9 cellular contexts compared by ENCODE assay signal in the genomic region with DNA sequence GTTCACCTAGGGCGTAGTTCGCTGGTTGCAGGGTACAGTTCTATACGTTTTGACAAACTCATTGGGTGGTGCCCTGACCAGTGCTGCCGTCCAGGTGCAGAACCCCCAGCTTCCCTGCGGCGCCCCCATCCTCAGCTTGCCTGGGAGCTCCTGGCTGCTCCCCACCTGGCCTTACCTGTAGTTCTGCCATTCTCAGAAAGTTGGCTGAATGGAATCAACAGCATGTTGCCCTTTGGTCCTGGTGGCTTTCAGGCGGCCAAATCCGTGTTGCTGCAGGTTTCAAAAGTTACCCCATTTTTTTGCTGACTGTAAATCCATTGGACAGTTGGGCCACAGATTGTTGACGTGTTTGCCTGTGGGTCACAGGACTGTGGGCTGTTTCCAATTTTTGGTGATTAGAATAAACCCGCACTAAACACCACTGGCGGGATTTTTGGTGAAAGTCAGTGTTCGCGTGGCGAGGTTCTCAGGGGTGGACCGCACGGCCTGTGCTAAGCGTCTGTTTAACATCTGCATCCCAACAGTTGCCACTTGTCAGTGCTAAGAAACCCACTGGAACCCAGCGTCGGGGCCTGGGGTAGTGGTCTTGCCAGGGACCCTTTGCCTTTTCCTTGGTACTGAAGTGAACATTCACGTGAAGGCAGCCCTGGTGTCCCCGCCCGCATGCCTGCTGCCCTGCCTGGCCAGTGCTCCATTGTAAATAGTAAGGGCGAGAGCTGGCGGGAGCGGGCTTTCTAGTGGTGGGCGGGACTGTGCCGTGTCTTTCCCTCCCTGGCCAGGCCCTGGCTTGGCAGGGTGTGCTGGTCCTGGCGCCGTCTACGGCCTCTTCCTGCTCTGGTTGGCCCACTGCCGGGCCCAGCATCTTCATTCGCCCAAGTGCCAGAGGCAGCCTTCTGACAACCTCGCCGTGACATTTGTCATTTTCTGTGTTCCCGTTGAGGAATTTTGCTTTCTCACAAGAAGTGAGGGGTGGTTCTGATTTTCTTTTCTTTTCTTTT. TPM values are rescaled to one million over a fixed set of nuclear protein-coding genes. Genes with fewer than 3 reads are reported as not detected.
A peak's percentile ranks its signal among the peaks of the same experiment; 100 is the strongest.
DNase-seq lines count a peak whose midpoint lies in the region; ATAC-seq and TF ChIP-seq lines count a peak whose summit lies in the region.
"Had no signal": no experiment of that assay in that cellular context is flagged by ENCODE, and none has a peak within 500 bp of the region (broad histone marks: within the 10 kb centered on the region; RNA-seq: fewer than 3 reads in every experiment).

No MANE protein-coding gene starts in this region.

- H3K4me1 Mint-ChIP-seq in activated T-helper 1 cell treated with anti-CD3 and anti-CD28 coated beads, Interleukin-12 subunit alpha, Interleukin-12 subunit beta, Interleukin-2, Interleukin-4 antibody, amounts not matched to agents 30 ng/mL and 10 ng/mL and 1 ng/mL, durations not matched to agents 14 hours and 24 hours and 36 hours (ENCODE audit: low read depth): peaks cover 45% of the 10 kb centered on the region

- H3K27me3 Mint-ChIP-seq in activated T-helper 1 cell treated with anti-CD3 and anti-CD28 coated beads, Interleukin-12 subunit alpha, Interleukin-12 subunit beta, Interleukin-2, Interleukin-4 antibody, amounts not matched to agents 30 ng/mL and 10 ng/mL and 1 ng/mL, durations not matched to agents 14 hours and 24 hours and 36 hours (ENCODE audit: insufficient read depth): peaks cover 1% of the 10 kb centered on the region

- H3K27ac Mint-ChIP-seq in activated T-helper 1 cell treated with anti-CD3 and anti-CD28 coated beads, Interleukin-12 subunit alpha, Interleukin-12 subunit beta, Interleukin-2, Interleukin-4 antibody, amounts not matched to agents 30 ng/mL and 10 ng/mL and 1 ng/mL, durations not matched to agents 14 hours and 24 hours and 36 hours: peak overlapping the region; percentile 87

- no peaks in the 10 kb centered on the region for H3K9me3 ChIP-seq in left ventricle myocardium inferior (replicated peaks)
- H3K9me3 ChIP-seq: HAP-1 had no signal

- H3K36me3 ChIP-seq in H7 (replicated peaks; ENCODE audit: control insufficient read depth, insufficient read depth, low read length) (no peaks in the 10 kb centered on the region), left ventricle myocardium inferior (no peaks in the 10 kb centered on the region)

- intact Hi-C loops in activated T-helper 1 cell treated with anti-CD3 and anti-CD28 coated beads, Interleukin-12 subunit alpha, Interleukin-12 subunit beta, Interleukin-2, Interleukin-4 antibody, amounts not matched to agents 30 ng/mL and 10 ng/mL and 1 ng/mL, durations not matched to agents 14 hours and 24 hours and 36 hours (cut with micrococcal nuclease): loop anchor here (5.0 kb wide), 2 partner anchors 150 to 515 kb away; a partner anchor contains a TSS
- intact Hi-C loops in left ventricle myocardium inferior (cut with micrococcal nuclease): no loop called here

- peak overlapping the region; percentile 0; the same call in 1 of the 2 replicates for H3K4me3 ChIP-seq in AG09309 (ENCODE audit: control insufficient read depth, low read depth, low read length)
- no peak overlapping the region for H3K4me3 ChIP-seq in H7 (ENCODE audit: insufficient read depth, low read depth, low read length)
- H3K4me3 ChIP-seq in left ventricle myocardium inferior: peak overlapping the region; percentile 44
- no peak overlapping the region for H3K4me3 ChIP-seq in skin epidermis

- no peaks in the 10 kb centered on the region for H3K9me3 Mint-ChIP-seq in activated T-helper 1 cell treated with anti-CD3 and anti-CD28 coated beads, Interleukin-12 subunit alpha, Interleukin-12 subunit beta, Interleukin-2, Interleukin-4 antibody, amounts not matched to agents 30 ng/mL and 10 ng/mL and 1 ng/mL, durations not matched to agents 14 hours and 24 hours and 36 hours

- DNase-seq in AG09309 (ENCODE audit: low read depth) (no peak), H7 (peak; percentile 72), left ventricle myocardium inferior (peak; percentile 86)
- DNase-seq in activated T-helper 1 cell treated with anti-CD3 and anti-CD28 coated beads, Interleukin-12 subunit alpha, Interleukin-12 subunit beta, Interleukin-2, Interleukin-4 antibody, amounts not matched to agents 30 ng/mL and 10 ng/mL and 1 ng/mL, durations not matched to agents 14 hours and 24 hours and 36 hours (ENCODE audit: low spot score): no peak

- H3K4me3 Mint-ChIP-seq in activated T-helper 1 cell treated with anti-CD3 and anti-CD28 coated beads, Interleukin-12 subunit alpha, Interleukin-12 subunit beta, Interleukin-2, Interleukin-4 antibody, amounts not matched to agents 30 ng/mL and 10 ng/mL and 1 ng/mL, durations not matched to agents 14 hours and 24 hours and 36 hours: peak overlapping the region; percentile 81

- H3K36me3 Mint-ChIP-seq in activated T-helper 1 cell treated with anti-CD3 and anti-CD28 coated beads, Interleukin-12 subunit alpha, Interleukin-12 subunit beta, Interleukin-2, Interleukin-4 antibody, amounts not matched to agents 30 ng/mL and 10 ng/mL and 1 ng/mL, durations not matched to agents 14 hours and 24 hours and 36 hours (ENCODE audit: low read depth): peaks cover 15% of the 10 kb centered on the region

- TF ChIP-seq CTCF in AG09309 (IDR thresholded peaks at IDR 0.05; ENCODE audit: control insufficient read depth, insufficient read depth, low read depth, low read length, missing control alignments): no peak
- no peak for TF ChIP-seq CTCF in left ventricle myocardium inferior (IDR thresholded peaks at IDR 0.05; ENCODE audit: borderline replicate concordance)

- peak overlapping the region; percentile 92 for H3K27ac ChIP-seq in left ventricle myocardium inferior (replicated peaks)
- peak overlapping the region in 17 of 21 experiments; percentile 31 to 100 (median 84) for H3K27ac ChIP-seq in skin epidermis

- peaks cover 89% of the 10 kb centered on the region for H3K4me1 ChIP-seq in left ventricle myocardium inferior

- no peaks in the 10 kb centered on the region for H3K27me3 ChIP-seq in H7 (ENCODE audit: control insufficient read depth, insufficient read depth, low read length)
- H3K27me3 ChIP-seq in left ventricle myocardium inferior (ENCODE audit: low read depth): no peaks in the 10 kb centered on the region

- ATAC-seq in HG03025 (IDR thresholded peaks at IDR 0.05; ENCODE audit: low FRiP score, unreplicated experiment): no peak
- ATAC-seq in GM18520 (IDR thresholded peaks at IDR 0.05; ENCODE audit: unreplicated experiment): no peak
- no peak for ATAC-seq in HG03159 (IDR thresholded peaks at IDR 0.05; ENCODE audit: unreplicated experiment)

RNA-seq across cellular contexts. Expression of a gene that starts 3.3 kb away (rescaled TPM):
- 13.3 and 18.0 TPM in 2 replicates for total RNA-seq in H7 (2014; rRNA removed; shearing (Covaris generic))
- 119 and 128 TPM in 2 replicates for total RNA-seq in activated T-helper 1 cell treated with anti-CD3 and anti-CD28 coated beads, Interleukin-12 subunit alpha, Interleukin-12 subunit beta, Interleukin-2, Interleukin-4 antibody, amounts not matched to agents 30 ng/mL and 10 ng/mL and 1 ng/mL, durations not matched to agents 14 hours and 24 hours and 36 hours
- total RNA-seq in left ventricle myocardium inferior: 8.4 TPM

RNA-seq across cellular contexts. Expression of a gene that starts 15.7 kb away (rescaled TPM):
- total RNA-seq in H7 (2014; rRNA removed; shearing (Covaris generic)): 175 and 177 TPM in 2 replicates
- 120 and 124 TPM in 2 replicates for total RNA-seq in activated T-helper 1 cell treated with anti-CD3 and anti-CD28 coated beads, Interleukin-12 subunit alpha, Interleukin-12 subunit beta, Interleukin-2, Interleukin-4 antibody, amounts not matched to agents 30 ng/mL and 10 ng/mL and 1 ng/mL, durations not matched to agents 14 hours and 24 hours and 36 hours
- total RNA-seq in left ventricle myocardium inferior: 75.4 TPM

Comparison
In these comparisons a context has a peak if more than half of its experiments do, and no peak if none do; other contexts are left out.
1. DNase-seq: peak in H7 (single experiment) and left ventricle myocardium inferior (single experiment); none in AG09309 (single experiment) and activated T-helper 1 cell treated with anti-CD3 and anti-CD28 coated beads, Interleukin-12 subunit alpha, Interleukin-12 subunit beta, Interleukin-2, Interleukin-4 antibody, amounts not matched to agents 30 ng/mL and 10 ng/mL and 1 ng/mL, durations not matched to agents 14 hours and 24 hours and 36 hours (single experiment).
2. H3K4me3 ChIP-seq: peak in AG09309 (single experiment) and left ventricle myocardium inferior (single experiment); none in H7 (single experiment) and skin epidermis (0 of 7).